Comparison of ENCODE assay signal across 18 cellular contexts in genomic region chr18:5397102-5397501, GRCh38.
"Had no signal": no experiment of that assay in that cellular context is flagged by ENCODE, and none has a peak within 500 bp of the region (broad histone marks: within the 10 kb centered on the region; RNA-seq: fewer than 3 reads in every experiment).

No MANE protein-coding gene starts in this region.

- H3K27me3 ChIP-seq: colonic mucosa, esophagus muscularis mucosa, foreskin keratinocyte, heart right ventricle, left lung had no signal

- H3K4me1 Mint-ChIP-seq: endodermal cell had no signal

- H3K36me3 ChIP-seq: colonic mucosa had no signal

- H3K27ac Mint-ChIP-seq: dendritic cell treated with granulocyte-macrophage colony-stimulating factor and Interleukin-4, amounts not matched to agents 40 ng/mL and 50 ng/mL, for 4 days; effector memory CD8-positive, alpha-beta T cell; endodermal cell had no signal

- H3K9me3 Mint-ChIP-seq: dendritic cell treated with granulocyte-macrophage colony-stimulating factor and Interleukin-4, amounts not matched to agents 40 ng/mL and 50 ng/mL, for 4 days; effector memory CD8-positive, alpha-beta T cell; endodermal cell had no signal

- H3K9me3 ChIP-seq: colonic mucosa, esophagus muscularis mucosa, heart right ventricle, left lung, lower lobe of right lung had no signal

- H3K4me3 Mint-ChIP-seq: dendritic cell treated with granulocyte-macrophage colony-stimulating factor and Interleukin-4, amounts not matched to agents 40 ng/mL and 50 ng/mL, for 4 days; effector memory CD8-positive, alpha-beta T cell; endodermal cell had no signal

- H3K4me3 ChIP-seq: colonic mucosa, esophagus muscularis mucosa, heart right ventricle, left lung, lower lobe of right lung had no signal

- H3K4me1 ChIP-seq: colonic mucosa, esophagus muscularis mucosa, foreskin keratinocyte, heart right ventricle, left lung, lower lobe of right lung had no signal

- H3K27ac ChIP-seq: colonic mucosa, esophagus muscularis mucosa, foreskin keratinocyte, heart right ventricle, left lung, lower lobe of right lung had no signal

- DNase-seq: colonic mucosa; cortex of kidney; effector CD8-positive, alpha-beta T cell; effector memory CD8-positive, alpha-beta T cell; endodermal cell; foreskin keratinocyte; glutamatergic neuron; head of caudate nucleus; heart right ventricle; hippocampal formation; left cardiac atrium; left lung; left ventricle myocardium superior; lower lobe of right lung; mesendoderm; midbrain had no signal

- ATAC-seq: effector memory CD8-positive, alpha-beta T cell; foreskin keratinocyte; heart right ventricle; left cardiac atrium; left lung; left ventricle myocardium superior; lower lobe of right lung had no signal

- H3K27me3 Mint-ChIP-seq: dendritic cell treated with granulocyte-macrophage colony-stimulating factor and Interleukin-4, amounts not matched to agents 40 ng/mL and 50 ng/mL, for 4 days had no signal
